ENCODE assay signal across 8 cellular contexts in the genomic region with DNA sequence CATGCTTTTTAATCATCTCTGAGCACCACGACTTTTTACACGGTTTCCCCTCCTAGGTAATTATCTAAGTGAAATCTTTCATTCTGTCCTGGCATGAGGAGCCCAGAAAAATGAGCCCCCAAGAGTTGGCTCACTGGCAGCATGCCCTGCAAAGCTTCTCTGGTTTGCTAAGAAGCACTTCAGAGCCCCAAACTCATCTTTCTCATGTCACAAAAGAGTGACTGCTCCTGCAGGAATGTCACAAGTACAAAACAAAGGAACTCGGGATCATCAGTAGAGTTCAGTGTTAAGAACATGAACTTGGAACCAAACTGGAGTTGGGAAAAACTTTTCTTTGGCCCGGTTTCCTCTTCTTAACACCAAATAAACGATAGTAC.
DNase-seq lines count a peak whose midpoint lies in the region; TF ChIP-seq lines count a peak whose summit lies in the region.

No MANE protein-coding gene starts in this region.

- H2BK12ac ChIP-seq in neuronal stem cell (ENCODE audit: low read length) = no peak overlapping the region

- H3K9me3 ChIP-seq in OCI-LY1 (ENCODE audit: low read length) (no peaks in the 10 kb centered on the region), endodermal cell (ENCODE audit: control insufficient read depth, low read length) (no peaks in the 10 kb centered on the region), neuronal stem cell (replicated peaks in 1 of 2; ENCODE audit: control insufficient read depth in 2 of 2, insufficient read depth in 1 of 2, low read depth in 1 of 2, low read length in 2 of 2) (no peaks in the 10 kb centered on the region)

- no peak overlapping the region for H2AK5ac ChIP-seq in neuronal stem cell (ENCODE audit: low read depth, low read length)

- peak overlapping the region; percentile 47 for H3K4me3 ChIP-seq in OCI-LY1 (ENCODE audit: low read depth, low read length, poor library complexity, severe bottlenecking)
- peak overlapping the region; percentile 65 for H3K4me3 ChIP-seq in endodermal cell (ENCODE audit: low read length)
- peak overlapping the region in 1 of 2 donors; percentile 42 for H3K4me3 ChIP-seq in neuronal stem cell (ENCODE audit: low read length in 2 of 2)

- no peak overlapping the region for H3K23ac ChIP-seq in neuronal stem cell (ENCODE audit: low read depth, low read length, poor library complexity)

- no peaks in the 10 kb centered on the region for H3K9me2 ChIP-seq in OCI-LY1 (ENCODE audit: low read depth, low read length)

- no peak overlapping the region; the same call in 1 of the 2 replicates for H3K9ac ChIP-seq in OCI-LY1 (ENCODE audit: low read length)
- H3K9ac ChIP-seq in endodermal cell (ENCODE audit: extremely low read depth, low read length, poor library complexity, severe bottlenecking) = peak overlapping the region; percentile 6
- no peak overlapping the region for H3K9ac ChIP-seq in neuronal stem cell (ENCODE audit: low read depth, low read length, poor library complexity)

- DNase-seq in endodermal cell (peak; percentile 69), neuronal stem cell (ENCODE audit: low spot score) (no peak), DMS114 treated with DMSO at 0.1 percent for 48 hours (lab: John Stamatoyannopoulos, UW; ENCODE audit: unreplicated experiment) (no peak), NCI-H510A (lab: John Stamatoyannopoulos, UW) (no peak), HK-2 (ENCODE audit: unreplicated experiment) (no peak)
- DNase-seq in activated naive CD4-positive, alpha-beta T cell treated with anti-CD3 and anti-CD28 coated beads, Interleukin-2, amount 50 U/mL, for 16 hours = no peak

- H2BK5ac ChIP-seq in neuronal stem cell (ENCODE audit: low read length) = no peak overlapping the region

- H2AFZ ChIP-seq in OCI-LY1 (ENCODE audit: low read length) (no peak overlapping the region), neuronal stem cell (ENCODE audit: low read length) (peak overlapping the region; percentile 84)

- no peaks in the 10 kb centered on the region for H3K79me2 ChIP-seq in OCI-LY1 (ENCODE audit: insufficient read depth, low read length)

- peaks cover 51% of the 10 kb centered on the region for H3K27me3 Mint-ChIP-seq in endodermal cell (ENCODE audit: insufficient read depth)

- H3K27ac Mint-ChIP-seq in endodermal cell = peak overlapping the region; percentile 81

- H3K9me3 Mint-ChIP-seq in endodermal cell = no peaks in the 10 kb centered on the region

- no peak overlapping the region for H3K4ac ChIP-seq in neuronal stem cell (ENCODE audit: low read length)

- no peaks in the 10 kb centered on the region for H3K4me1 ChIP-seq in OCI-LY1 (ENCODE audit: insufficient read depth, low read length, severe bottlenecking)
- H3K4me1 ChIP-seq in endodermal cell (ENCODE audit: control insufficient read depth, insufficient read depth, low read length) = no peaks in the 10 kb centered on the region
- peaks cover 4 to 14% of the 10 kb centered on the region in 2 donors for H3K4me1 ChIP-seq in neuronal stem cell (ENCODE audit: control insufficient read depth in 2 of 2, insufficient read depth in 1 of 2, low read depth in 1 of 2, low read length in 2 of 2)

- H3F3A ChIP-seq in OCI-LY1 (ENCODE audit: insufficient read depth, low read length) = no peaks in the 10 kb centered on the region

- H3K18ac ChIP-seq in neuronal stem cell (ENCODE audit: low read length) = no peak overlapping the region

- peak overlapping the region; percentile 52 for H3K4me3 Mint-ChIP-seq in endodermal cell

- H4K20me1 ChIP-seq in OCI-LY1 (ENCODE audit: insufficient read depth, low read length) = no peaks in the 10 kb centered on the region

- no peaks in the 10 kb centered on the region for H3K36me3 Mint-ChIP-seq in endodermal cell (ENCODE audit: low read depth)

- peaks cover 24% of the 10 kb centered on the region for H3K4me1 Mint-ChIP-seq in endodermal cell

- no peak overlapping the region for H4K91ac ChIP-seq in neuronal stem cell (ENCODE audit: low read depth, low read length, poor library complexity)

- H3K14ac ChIP-seq in neuronal stem cell (ENCODE audit: low read length) = no peak overlapping the region

- H4K8ac ChIP-seq in neuronal stem cell (ENCODE audit: low read depth, low read length) = no peak overlapping the region

- no peaks in the 10 kb centered on the region for H3K79me1 ChIP-seq in neuronal stem cell (ENCODE audit: low read depth, low read length)

- H3K27me3 ChIP-seq in OCI-LY1 (ENCODE audit: insufficient read depth, low read length) = no peaks in the 10 kb centered on the region
- H3K27me3 ChIP-seq in endodermal cell (ENCODE audit: control insufficient read depth, insufficient read depth, low read length, poor library complexity, severe bottlenecking) = peaks cover 38% of the 10 kb centered on the region
- peaks cover 0 to 6% (median 0%) of the 10 kb centered on the region in 3 experiments for H3K27me3 ChIP-seq in neuronal stem cell (ENCODE audit: control insufficient read depth in 3 of 3, insufficient read depth in 3 of 3, low read depth in 1 of 3, low read length in 3 of 3)

- H2BK120ac ChIP-seq in neuronal stem cell (ENCODE audit: low read depth, low read length) = no peak overlapping the region

- no peak for TF ChIP-seq CTCF in C4-2B (conservative IDR thresholded peaks at IDR 0.05)
- no peak for TF ChIP-seq CTCF in OCI-LY1 (IDR thresholded peaks at IDR 0.05; ENCODE audit: low read length)
- no peak for TF ChIP-seq CTCF in endodermal cell (conservative IDR thresholded peaks at IDR 0.05)

- H3K27ac ChIP-seq in C4-2B = peak overlapping the region; percentile 42; the same call in 1 of the 2 replicates
- no peak overlapping the region for H3K27ac ChIP-seq in OCI-LY1 (ENCODE audit: low read depth, low read length, poor library complexity, severe bottlenecking)
- no peak overlapping the region for H3K27ac ChIP-seq in endodermal cell (ENCODE audit: low read depth, low read length)
- no peak overlapping the region for H3K27ac ChIP-seq in neuronal stem cell (replicated peaks; ENCODE audit: low read length)

- 0 to 34% methylated on average over 2 to 5 of the region's 5 CpGs for WGBS in endodermal cell (ENCODE audit: insufficient coverage in 1 of 2, insufficient read length in 1 of 2), 2 experiments
- WGBS in neuronal stem cell (ENCODE audit: extremely low coverage in 2 of 2, insufficient read length in 2 of 2, insufficient replicate concordance in 1 of 2), 2 donors = no CpG with 5 or more reads among the region's 5 CpGs

- H2BK15ac ChIP-seq in neuronal stem cell (ENCODE audit: low read length) = no peak overlapping the region

- H3K4me2 ChIP-seq in OCI-LY1 (ENCODE audit: low read length) (peak overlapping the region; percentile 69), neuronal stem cell (ENCODE audit: insufficient read depth, low read length, poor library complexity, severe bottlenecking) (no peak overlapping the region)

- H3K36me3 ChIP-seq in OCI-LY1 (ENCODE audit: insufficient read depth, low read length) (no peaks in the 10 kb centered on the region), endodermal cell (ENCODE audit: control insufficient read depth, insufficient read depth, low read length) (no peaks in the 10 kb centered on the region), neuronal stem cell (replicated peaks in 1 of 2; ENCODE audit: control insufficient read depth in 2 of 2, insufficient read depth in 2 of 2, low read length in 2 of 2) (no peaks in the 10 kb centered on the region)
